8 cellular contexts compared by ENCODE assay signal in genomic region chr7:104956753-104957450, GRCh38. TPM values are rescaled to one million over a fixed set of nuclear protein-coding genes. Genes with fewer than 3 reads are reported as not detected.
A peak's percentile ranks its signal among the peaks of the same experiment; 100 is the strongest.
DNase-seq lines count a peak whose midpoint lies in the region; ATAC-seq and TF ChIP-seq lines count a peak whose summit lies in the region.

No MANE protein-coding gene starts in this region.

- H4K12ac ChIP-seq in trophoblast cell (ENCODE audit: low read depth, low read length) = no peak overlapping the region

- H3K4me3 Mint-ChIP-seq in stimulated activated naive B cell treated with anti-CD40 and anti-IgM and Interleukin-4, amounts not matched to agents 10 μg/mL and 1 μg/mL and 100 μg/mL, for 72 hours = peak overlapping the region; percentile 55 to 66

- H3K79me2 ChIP-seq in OCI-LY1 (ENCODE audit: insufficient read depth, low read length) (no peaks in the 10 kb centered on the region), trophoblast cell (ENCODE audit: control insufficient read depth, insufficient read depth, low read length, poor library complexity) (no peaks in the 10 kb centered on the region)

- peak overlapping the region; percentile 99 for H3K27ac Mint-ChIP-seq in stimulated activated naive B cell treated with anti-CD40 and anti-IgM and Interleukin-4, amounts not matched to agents 10 μg/mL and 1 μg/mL and 100 μg/mL, for 72 hours

- H3K4ac ChIP-seq in trophoblast cell (ENCODE audit: low read depth, low read length) = no peak overlapping the region

- H4K91ac ChIP-seq in trophoblast cell (ENCODE audit: low read depth, low read length) = no peak overlapping the region

- H3K27ac ChIP-seq in OCI-LY1 (ENCODE audit: low read depth, low read length, poor library complexity, severe bottlenecking) = peak overlapping the region; percentile 46
- H3K27ac ChIP-seq in trophoblast cell (ENCODE audit: low read depth, low read length) = no peak overlapping the region

- H3K14ac ChIP-seq in trophoblast cell (ENCODE audit: low read length) = no peak overlapping the region

- peaks cover 28 to 62% of the 10 kb centered on the region in 2 donors for H3K4me1 Mint-ChIP-seq in stimulated activated naive B cell treated with anti-CD40 and anti-IgM and Interleukin-4, amounts not matched to agents 10 μg/mL and 1 μg/mL and 100 μg/mL, for 72 hours

- H3K27me3 ChIP-seq in OCI-LY1 (ENCODE audit: insufficient read depth, low read length) (no peaks in the 10 kb centered on the region), trophoblast cell (ENCODE audit: insufficient read depth, low read length) (no peaks in the 10 kb centered on the region)

- peaks cover 5 to 18% of the 10 kb centered on the region in 2 donors for H3K36me3 Mint-ChIP-seq in stimulated activated naive B cell treated with anti-CD40 and anti-IgM and Interleukin-4, amounts not matched to agents 10 μg/mL and 1 μg/mL and 100 μg/mL, for 72 hours

- H2BK12ac ChIP-seq in trophoblast cell (ENCODE audit: low read length) = no peak overlapping the region

- no peak overlapping the region for H2AK5ac ChIP-seq in trophoblast cell (ENCODE audit: low read length)

- no peaks in the 10 kb centered on the region; the same call in 1 of the 2 replicates for H3F3A ChIP-seq in OCI-LY1 (ENCODE audit: insufficient read depth, low read length)

- TF ChIP-seq CTCF in OCI-LY1 (IDR thresholded peaks at IDR 0.05; ENCODE audit: low read length) (no peak), epithelial cell of proximal tubule (conservative IDR thresholded peaks at IDR 0.05; ENCODE audit: low read depth, low read length) (no peak)

- peak; percentile 14 for DNase-seq in activated T-cell treated with anti-CD3 and anti-CD28 coated beads for 48 hours (ENCODE audit: low read depth)
- no peak for DNase-seq in activated T-cell treated with anti-CD3 and anti-CD28 coated beads, Interleukin-2, amount 50 U/mL, for 1 hour
- peak; percentile 81 for DNase-seq in epithelial cell of proximal tubule (ENCODE audit: low read depth)
- no peak for DNase-seq in stimulated activated naive B cell treated with anti-CD40 and anti-IgM and Interleukin-4, amounts not matched to agents 10 μg/mL and 1 μg/mL and 100 μg/mL, for 72 hours
- DNase-seq in anterior cingulate cortex (lab: John Stamatoyannopoulos, UW) = no peak
- no peak for DNase-seq in trophoblast cell

- no peak overlapping the region for H2AFZ ChIP-seq in OCI-LY1 (ENCODE audit: low read length)
- no peak overlapping the region for H2AFZ ChIP-seq in trophoblast cell (ENCODE audit: insufficient read depth, low read length, poor library complexity)

- H3K9me3 ChIP-seq in OCI-LY1 (ENCODE audit: low read length) (no peaks in the 10 kb centered on the region), trophoblast cell (ENCODE audit: insufficient read depth, low read depth, low read length) (no peaks in the 10 kb centered on the region)

- no peak overlapping the region for H3K18ac ChIP-seq in trophoblast cell (ENCODE audit: low read length)

- no peak overlapping the region for H4K8ac ChIP-seq in trophoblast cell (ENCODE audit: low read depth, low read length)

- no peaks in the 10 kb centered on the region for H3K36me3 ChIP-seq in OCI-LY1 (ENCODE audit: insufficient read depth, low read length)
- H3K36me3 ChIP-seq in trophoblast cell (ENCODE audit: control insufficient read depth in 1 of 2, insufficient read depth in 2 of 2, low read length in 2 of 2) = no peaks in the 10 kb centered on the region

- H3K4me1 ChIP-seq in OCI-LY1 (ENCODE audit: insufficient read depth, low read length, severe bottlenecking) (peaks cover 23% of the 10 kb centered on the region), trophoblast cell (ENCODE audit: control insufficient read depth in 1 of 2, insufficient read depth in 2 of 2, low read length in 2 of 2) (no peaks in the 10 kb centered on the region)

- H3K23ac ChIP-seq in trophoblast cell (ENCODE audit: low read length) = no peak overlapping the region

- no peak overlapping the region for H3K4me3 ChIP-seq in OCI-LY1 (ENCODE audit: low read depth, low read length, poor library complexity, severe bottlenecking)
- no peak overlapping the region for H3K4me3 ChIP-seq in epithelial cell of proximal tubule (ENCODE audit: low read depth, low read length)
- no peak overlapping the region for H3K4me3 ChIP-seq in trophoblast cell (ENCODE audit: low read depth, low read length)

- H3K27me3 Mint-ChIP-seq in stimulated activated naive B cell treated with anti-CD40 and anti-IgM and Interleukin-4, amounts not matched to agents 10 μg/mL and 1 μg/mL and 100 μg/mL, for 72 hours = no peaks in the 10 kb centered on the region

- no peak overlapping the region for H2BK5ac ChIP-seq in trophoblast cell (ENCODE audit: low read depth, low read length, poor library complexity)

- H3K9ac ChIP-seq in OCI-LY1 (ENCODE audit: low read length) (no peak overlapping the region), trophoblast cell (ENCODE audit: low read length) (no peak overlapping the region)

- no peak overlapping the region for H2BK120ac ChIP-seq in trophoblast cell (ENCODE audit: insufficient read depth, low read length, poor library complexity)

- H3K9me3 Mint-ChIP-seq in stimulated activated naive B cell treated with anti-CD40 and anti-IgM and Interleukin-4, amounts not matched to agents 10 μg/mL and 1 μg/mL and 100 μg/mL, for 72 hours = no peaks in the 10 kb centered on the region

- ATAC-seq in HG02759 (IDR thresholded peaks at IDR 0.05; ENCODE audit: unreplicated experiment) = peak; percentile 94
- peak; percentile 91 for ATAC-seq in stimulated activated naive B cell treated with anti-CD40 and anti-IgM and Interleukin-4, amounts not matched to agents 10 μg/mL and 1 μg/mL and 100 μg/mL, for 72 hours (replicated peaks)

- no peak overlapping the region for H3K4me2 ChIP-seq in OCI-LY1 (ENCODE audit: low read length)
- H3K4me2 ChIP-seq in trophoblast cell (ENCODE audit: low read length) = no peak overlapping the region

- no peaks in the 10 kb centered on the region for H4K20me1 ChIP-seq in OCI-LY1 (ENCODE audit: insufficient read depth, low read length)

- no peaks in the 10 kb centered on the region for H3K9me2 ChIP-seq in OCI-LY1 (ENCODE audit: low read depth, low read length)

- no CpG with 5 or more reads among the region's 4 CpGs for WGBS in trophoblast cell (ENCODE audit: extremely low coverage, insufficient coverage, insufficient read length)

- no peaks in the 10 kb centered on the region for H3K79me1 ChIP-seq in trophoblast cell (ENCODE audit: low read length)

RNA-seq across cellular contexts. Expression of gene KMT2E, which starts 57.1 kb away (rescaled TPM):
- 19.8 and 46.4 TPM in 2 replicates for total RNA-seq in epithelial cell of proximal tubule
- polyA plus RNA-seq in trophoblast cell (2013) = 25.0 and 25.8 TPM in 2 replicates

Comparison
In these comparisons a context has a peak if more than half of its experiments do, and no peak if none do; other contexts are left out.
1. DNase-seq: peak in activated T-cell treated with anti-CD3 and anti-CD28 coated beads for 48 hours (single experiment) and epithelial cell of proximal tubule (single experiment); none in activated T-cell treated with anti-CD3 and anti-CD28 coated beads, Interleukin-2, amount 50 U/mL, for 1 hour (single experiment), stimulated activated naive B cell treated with anti-CD40 and anti-IgM and Interleukin-4, amounts not matched to agents 10 μg/mL and 1 μg/mL and 100 μg/mL, for 72 hours (single experiment), anterior cingulate cortex (0 of 58) and trophoblast cell (0 of 2).